Comparison of ENCODE assay signal across 1 cellular context in the genomic region with DNA sequence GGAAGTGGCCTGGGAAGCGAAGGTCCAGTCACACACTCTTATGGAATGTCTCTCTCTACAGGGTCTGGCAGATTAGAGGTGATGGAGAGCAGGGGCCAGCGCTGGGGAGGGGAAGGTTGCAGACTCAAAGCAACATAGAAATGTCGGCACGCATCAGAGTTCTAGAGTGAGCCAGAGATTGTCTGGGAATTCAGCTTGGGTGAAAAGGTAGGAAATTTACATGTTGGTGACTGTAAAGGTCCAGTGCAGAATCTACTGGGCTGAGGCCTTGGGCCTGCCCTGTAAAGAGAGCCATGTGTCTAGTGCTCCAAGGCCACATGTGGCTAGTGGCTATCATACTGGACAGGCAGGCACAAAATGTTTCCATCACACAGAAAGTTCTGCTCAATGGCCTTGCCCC.
TF ChIP-seq lines count a peak whose summit lies in the region.

No MANE protein-coding gene starts in this region.

TF ChIP-seq in HepG2, 621 proteins besides CTCF, POLR2A, EP300 and RAD21 (continued from another document and continues in another):
- TF ChIP-seq, protein P1, sequence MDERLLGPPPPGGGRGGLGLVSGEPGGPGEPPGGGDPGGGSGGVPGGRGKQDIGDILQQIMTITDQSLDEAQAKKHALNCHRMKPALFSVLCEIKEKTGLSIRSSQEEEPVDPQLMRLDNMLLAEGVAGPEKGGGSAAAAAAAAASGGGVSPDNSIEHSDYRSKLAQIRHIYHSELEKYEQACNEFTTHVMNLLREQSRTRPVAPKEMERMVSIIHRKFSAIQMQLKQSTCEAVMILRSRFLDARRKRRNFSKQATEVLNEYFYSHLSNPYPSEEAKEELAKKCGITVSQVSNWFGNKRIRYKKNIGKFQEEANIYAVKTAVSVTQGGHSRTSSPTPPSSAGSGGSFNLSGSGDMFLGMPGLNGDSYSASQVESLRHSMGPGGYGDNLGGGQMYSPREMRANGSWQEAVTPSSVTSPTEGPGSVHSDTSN (CRISPR knock-in tag; IDR thresholded peaks at IDR 0.05) = no peak
- no peak for TF ChIP-seq TARDBP (CRISPR knock-in tag; IDR thresholded peaks at IDR 0.05)
- no peak for TF ChIP-seq SATB2 (CRISPR knock-in tag; IDR thresholded peaks at IDR 0.05)
- TF ChIP-seq KDM5A (IDR thresholded peaks at IDR 0.05; ENCODE audit: borderline replicate concordance, low read length) = no peak
- TF ChIP-seq ZFAT (CRISPR knock-in tag; conservative IDR thresholded peaks at IDR 0.05) = no peak
- 0 out of 2 replicates have a peak, but pooled peaks have one; percentile 30 for TF ChIP-seq ZNF709 (CRISPR knock-in tag; IDR thresholded peaks at IDR 0.05)
- TF ChIP-seq ZNF460 (CRISPR knock-in tag; IDR thresholded peaks at IDR 0.05; ENCODE audit: borderline replicate concordance) = no peak
- 0 out of 2 replicates have a peak, but pooled peaks have one; percentile 11 for TF ChIP-seq PITX1 (CRISPR knock-in tag; IDR thresholded peaks at IDR 0.05)
- no peak for TF ChIP-seq PAX8 (CRISPR knock-in tag; IDR thresholded peaks at IDR 0.05; ENCODE audit: borderline replicate concordance)
- TF ChIP-seq, protein P2, sequence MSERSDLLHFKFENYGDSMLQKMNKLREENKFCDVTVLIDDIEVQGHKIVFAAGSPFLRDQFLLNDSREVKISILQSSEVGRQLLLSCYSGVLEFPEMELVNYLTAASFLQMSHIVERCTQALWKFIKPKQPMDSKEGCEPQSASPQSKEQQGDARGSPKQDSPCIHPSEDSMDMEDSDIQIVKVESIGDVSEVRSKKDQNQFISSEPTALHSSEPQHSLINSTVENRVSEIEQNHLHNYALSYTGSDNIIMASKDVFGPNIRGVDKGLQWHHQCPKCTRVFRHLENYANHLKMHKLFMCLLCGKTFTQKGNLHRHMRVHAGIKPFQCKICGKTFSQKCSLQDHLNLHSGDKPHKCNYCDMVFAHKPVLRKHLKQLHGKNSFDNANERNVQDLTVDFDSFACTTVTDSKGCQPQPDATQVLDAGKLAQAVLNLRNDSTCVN (CRISPR knock-in tag; IDR thresholded peaks at IDR 0.05; ENCODE audit: borderline replicate concordance) = 0 out of 2 replicates have a peak, but pooled peaks have one; percentile 57
- TF ChIP-seq MLLT10 (CRISPR knock-in tag; IDR thresholded peaks at IDR 0.05) = no peak
- no peak for TF ChIP-seq SNAI1 (CRISPR knock-in tag; IDR thresholded peaks at IDR 0.05; ENCODE audit: borderline replicate concordance)
- TF ChIP-seq, protein P3, sequence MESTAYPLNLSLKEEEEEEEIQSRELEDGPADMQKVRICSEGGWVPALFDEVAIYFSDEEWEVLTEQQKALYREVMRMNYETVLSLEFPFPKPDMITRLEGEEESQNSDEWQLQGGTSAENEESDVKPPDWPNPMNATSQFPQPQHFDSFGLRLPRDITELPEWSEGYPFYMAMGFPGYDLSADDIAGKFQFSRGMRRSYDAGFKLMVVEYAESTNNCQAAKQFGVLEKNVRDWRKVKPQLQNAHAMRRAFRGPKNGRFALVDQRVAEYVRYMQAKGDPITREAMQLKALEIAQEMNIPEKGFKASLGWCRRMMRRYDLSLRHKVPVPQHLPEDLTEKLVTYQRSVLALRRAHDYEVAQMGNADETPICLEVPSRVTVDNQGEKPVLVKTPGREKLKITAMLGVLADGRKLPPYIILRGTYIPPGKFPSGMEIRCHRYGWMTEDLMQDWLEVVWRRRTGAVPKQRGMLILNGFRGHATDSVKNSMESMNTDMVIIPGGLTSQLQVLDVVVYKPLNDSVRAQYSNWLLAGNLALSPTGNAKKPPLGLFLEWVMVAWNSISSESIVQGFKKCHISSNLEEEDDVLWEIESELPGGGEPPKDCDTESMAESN (CRISPR knock-in tag; conservative IDR thresholded peaks at IDR 0.05) = no peak
- TF ChIP-seq, protein P4, sequence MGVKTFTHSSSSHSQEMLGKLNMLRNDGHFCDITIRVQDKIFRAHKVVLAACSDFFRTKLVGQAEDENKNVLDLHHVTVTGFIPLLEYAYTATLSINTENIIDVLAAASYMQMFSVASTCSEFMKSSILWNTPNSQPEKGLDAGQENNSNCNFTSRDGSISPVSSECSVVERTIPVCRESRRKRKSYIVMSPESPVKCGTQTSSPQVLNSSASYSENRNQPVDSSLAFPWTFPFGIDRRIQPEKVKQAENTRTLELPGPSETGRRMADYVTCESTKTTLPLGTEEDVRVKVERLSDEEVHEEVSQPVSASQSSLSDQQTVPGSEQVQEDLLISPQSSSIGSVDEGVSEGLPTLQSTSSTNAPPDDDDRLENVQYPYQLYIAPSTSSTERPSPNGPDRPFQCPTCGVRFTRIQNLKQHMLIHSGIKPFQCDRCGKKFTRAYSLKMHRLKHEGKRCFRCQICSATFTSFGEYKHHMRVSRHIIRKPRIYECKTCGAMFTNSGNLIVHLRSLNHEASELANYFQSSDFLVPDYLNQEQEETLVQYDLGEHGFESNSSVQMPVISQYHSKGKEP (CRISPR knock-in tag; IDR thresholded peaks at IDR 0.05) = no peak
- TF ChIP-seq, protein P5, sequence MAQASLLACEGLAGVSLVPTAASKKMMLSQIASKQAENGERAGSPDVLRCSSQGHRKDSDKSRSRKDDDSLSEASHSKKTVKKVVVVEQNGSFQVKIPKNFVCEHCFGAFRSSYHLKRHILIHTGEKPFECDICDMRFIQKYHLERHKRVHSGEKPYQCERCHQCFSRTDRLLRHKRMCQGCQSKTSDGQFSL (CRISPR knock-in tag; IDR thresholded peaks at IDR 0.05) = no peak
- peak; percentile 59; the same call in 1 of the 2 replicates for TF ChIP-seq ZFY (CRISPR knock-in tag; IDR thresholded peaks at IDR 0.05)
- TF ChIP-seq SYNCRIP (IDR thresholded peaks at IDR 0.05; ENCODE audit: insufficient read depth, low read depth, low read length) = no peak
- no peak for TF ChIP-seq ZKSCAN5 (CRISPR knock-in tag; IDR thresholded peaks at IDR 0.05)
- no peak for TF ChIP-seq ZNF775 (CRISPR knock-in tag; IDR thresholded peaks at IDR 0.05; ENCODE audit: borderline replicate concordance)
- no peak for TF ChIP-seq ZNF563 (CRISPR knock-in tag; IDR thresholded peaks at IDR 0.05)
- TF ChIP-seq RBM22 (optimal IDR thresholded peaks at IDR 0.05; ENCODE audit: low read length) = no peak
- no peak for TF ChIP-seq HDAC6 (IDR thresholded peaks at IDR 0.05; ENCODE audit: low read depth, low read length)
- TF ChIP-seq ZNF124 (CRISPR knock-in tag; IDR thresholded peaks at IDR 0.05) = no peak
- 0 out of 2 replicates have a peak, but pooled peaks have one; percentile 51 for TF ChIP-seq ZNF878 (CRISPR knock-in tag; IDR thresholded peaks at IDR 0.05)
- no peak for TF ChIP-seq ZMYM2 (CRISPR knock-in tag; IDR thresholded peaks at IDR 0.05)
- no peak for TF ChIP-seq HMG20B (CRISPR knock-in tag; conservative IDR thresholded peaks at IDR 0.05)
- TF ChIP-seq ELF3 (CRISPR knock-in tag; IDR thresholded peaks at IDR 0.05) = 0 out of 2 replicates have a peak, but pooled peaks have one; percentile 14
- no peak for TF ChIP-seq ZNF670 (CRISPR knock-in tag; IDR thresholded peaks at IDR 0.05; ENCODE audit: borderline replicate concordance)
- no peak for TF ChIP-seq KAT2B (IDR thresholded peaks at IDR 0.05; ENCODE audit: borderline replicate concordance, low read depth, low read length)
- TF ChIP-seq ZNF720 (CRISPR knock-in tag; IDR thresholded peaks at IDR 0.05) = no peak
- no peak for TF ChIP-seq NFIC (IDR thresholded peaks at IDR 0.05; ENCODE audit: low read length)
- no peak for TF ChIP-seq AHR (CRISPR knock-in tag; IDR thresholded peaks at IDR 0.05)
- TF ChIP-seq AKAP8 (CRISPR knock-in tag; IDR thresholded peaks at IDR 0.05) = no peak
- TF ChIP-seq MIXL1 (CRISPR knock-in tag; IDR thresholded peaks at IDR 0.05) = no peak
- TF ChIP-seq KDM2A (CRISPR knock-in tag; IDR thresholded peaks at IDR 0.05; ENCODE audit: borderline replicate concordance, low read depth) = 0 out of 2 replicates have a peak, but pooled peaks have one; percentile 10
- TF ChIP-seq HNRNPLL (IDR thresholded peaks at IDR 0.05; ENCODE audit: low read depth, low read length, poor library complexity, severe bottlenecking) = no peak
- TF ChIP-seq, protein P6, sequence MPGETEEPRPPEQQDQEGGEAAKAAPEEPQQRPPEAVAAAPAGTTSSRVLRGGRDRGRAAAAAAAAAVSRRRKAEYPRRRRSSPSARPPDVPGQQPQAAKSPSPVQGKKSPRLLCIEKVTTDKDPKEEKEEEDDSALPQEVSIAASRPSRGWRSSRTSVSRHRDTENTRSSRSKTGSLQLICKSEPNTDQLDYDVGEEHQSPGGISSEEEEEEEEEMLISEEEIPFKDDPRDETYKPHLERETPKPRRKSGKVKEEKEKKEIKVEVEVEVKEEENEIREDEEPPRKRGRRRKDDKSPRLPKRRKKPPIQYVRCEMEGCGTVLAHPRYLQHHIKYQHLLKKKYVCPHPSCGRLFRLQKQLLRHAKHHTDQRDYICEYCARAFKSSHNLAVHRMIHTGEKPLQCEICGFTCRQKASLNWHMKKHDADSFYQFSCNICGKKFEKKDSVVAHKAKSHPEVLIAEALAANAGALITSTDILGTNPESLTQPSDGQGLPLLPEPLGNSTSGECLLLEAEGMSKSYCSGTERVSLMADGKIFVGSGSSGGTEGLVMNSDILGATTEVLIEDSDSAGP (CRISPR knock-in tag; IDR thresholded peaks at IDR 0.05; ENCODE audit: borderline replicate concordance) = 0 out of 2 replicates have a peak, but pooled peaks have one; percentile 45
- no peak for TF ChIP-seq PRMT3 (CRISPR knock-in tag; IDR thresholded peaks at IDR 0.05; ENCODE audit: borderline replicate concordance, low read depth)
- TF ChIP-seq ZNF607 (CRISPR knock-in tag; IDR thresholded peaks at IDR 0.05; ENCODE audit: borderline replicate concordance) = 0 out of 2 replicates have a peak, but pooled peaks have one; percentile 64
- no peak for TF ChIP-seq NR2F6 (IDR thresholded peaks at IDR 0.05)
- no peak for TF ChIP-seq NR2F6 (CRISPR knock-in tag; IDR thresholded peaks at IDR 0.05)
- 0 out of 2 replicates have a peak, but pooled peaks have one; percentile 63 for TF ChIP-seq NRL (CRISPR knock-in tag; IDR thresholded peaks at IDR 0.05; ENCODE audit: borderline replicate concordance)
- TF ChIP-seq ZNF768 (CRISPR knock-in tag; IDR thresholded peaks at IDR 0.05) = 0 out of 2 replicates have a peak, but pooled peaks have one; percentile 0
- TF ChIP-seq, protein P7, sequence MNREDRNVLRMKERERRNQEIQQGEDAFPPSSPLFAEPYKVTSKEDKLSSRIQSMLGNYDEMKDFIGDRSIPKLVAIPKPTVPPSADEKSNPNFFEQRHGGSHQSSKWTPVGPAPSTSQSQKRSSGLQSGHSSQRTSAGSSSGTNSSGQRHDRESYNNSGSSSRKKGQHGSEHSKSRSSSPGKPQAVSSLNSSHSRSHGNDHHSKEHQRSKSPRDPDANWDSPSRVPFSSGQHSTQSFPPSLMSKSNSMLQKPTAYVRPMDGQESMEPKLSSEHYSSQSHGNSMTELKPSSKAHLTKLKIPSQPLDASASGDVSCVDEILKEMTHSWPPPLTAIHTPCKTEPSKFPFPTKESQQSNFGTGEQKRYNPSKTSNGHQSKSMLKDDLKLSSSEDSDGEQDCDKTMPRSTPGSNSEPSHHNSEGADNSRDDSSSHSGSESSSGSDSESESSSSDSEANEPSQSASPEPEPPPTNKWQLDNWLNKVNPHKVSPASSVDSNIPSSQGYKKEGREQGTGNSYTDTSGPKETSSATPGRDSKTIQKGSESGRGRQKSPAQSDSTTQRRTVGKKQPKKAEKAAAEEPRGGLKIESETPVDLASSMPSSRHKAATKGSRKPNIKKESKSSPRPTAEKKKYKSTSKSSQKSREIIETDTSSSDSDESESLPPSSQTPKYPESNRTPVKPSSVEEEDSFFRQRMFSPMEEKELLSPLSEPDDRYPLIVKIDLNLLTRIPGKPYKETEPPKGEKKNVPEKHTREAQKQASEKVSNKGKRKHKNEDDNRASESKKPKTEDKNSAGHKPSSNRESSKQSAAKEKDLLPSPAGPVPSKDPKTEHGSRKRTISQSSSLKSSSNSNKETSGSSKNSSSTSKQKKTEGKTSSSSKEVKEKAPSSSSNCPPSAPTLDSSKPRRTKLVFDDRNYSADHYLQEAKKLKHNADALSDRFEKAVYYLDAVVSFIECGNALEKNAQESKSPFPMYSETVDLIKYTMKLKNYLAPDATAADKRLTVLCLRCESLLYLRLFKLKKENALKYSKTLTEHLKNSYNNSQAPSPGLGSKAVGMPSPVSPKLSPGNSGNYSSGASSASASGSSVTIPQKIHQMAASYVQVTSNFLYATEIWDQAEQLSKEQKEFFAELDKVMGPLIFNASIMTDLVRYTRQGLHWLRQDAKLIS (CRISPR knock-in tag; IDR thresholded peaks at IDR 0.05) = no peak
- TF ChIP-seq ZNF543 (CRISPR knock-in tag; IDR thresholded peaks at IDR 0.05) = no peak
- TF ChIP-seq, protein P8, sequence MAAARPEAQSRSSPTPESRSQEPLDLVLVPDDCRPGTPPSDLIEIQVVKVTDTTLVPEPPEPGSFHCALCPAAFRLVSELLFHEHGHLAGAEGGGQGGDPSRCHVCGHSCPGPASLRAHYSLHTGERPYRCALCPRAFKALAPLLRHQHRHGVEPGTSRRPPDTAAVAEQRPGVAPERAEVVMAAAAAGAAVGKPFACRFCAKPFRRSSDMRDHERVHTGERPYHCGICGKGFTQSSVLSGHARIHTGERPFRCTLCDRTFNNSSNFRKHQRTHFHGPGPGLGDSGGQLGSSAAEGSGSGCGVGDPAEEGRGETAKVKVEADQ (CRISPR knock-in tag; IDR thresholded peaks at IDR 0.05; ENCODE audit: borderline replicate concordance) = no peak
- no peak for TF ChIP-seq HNRNPL (IDR thresholded peaks at IDR 0.05; ENCODE audit: low read depth, low read length)
- TF ChIP-seq, protein P9, sequence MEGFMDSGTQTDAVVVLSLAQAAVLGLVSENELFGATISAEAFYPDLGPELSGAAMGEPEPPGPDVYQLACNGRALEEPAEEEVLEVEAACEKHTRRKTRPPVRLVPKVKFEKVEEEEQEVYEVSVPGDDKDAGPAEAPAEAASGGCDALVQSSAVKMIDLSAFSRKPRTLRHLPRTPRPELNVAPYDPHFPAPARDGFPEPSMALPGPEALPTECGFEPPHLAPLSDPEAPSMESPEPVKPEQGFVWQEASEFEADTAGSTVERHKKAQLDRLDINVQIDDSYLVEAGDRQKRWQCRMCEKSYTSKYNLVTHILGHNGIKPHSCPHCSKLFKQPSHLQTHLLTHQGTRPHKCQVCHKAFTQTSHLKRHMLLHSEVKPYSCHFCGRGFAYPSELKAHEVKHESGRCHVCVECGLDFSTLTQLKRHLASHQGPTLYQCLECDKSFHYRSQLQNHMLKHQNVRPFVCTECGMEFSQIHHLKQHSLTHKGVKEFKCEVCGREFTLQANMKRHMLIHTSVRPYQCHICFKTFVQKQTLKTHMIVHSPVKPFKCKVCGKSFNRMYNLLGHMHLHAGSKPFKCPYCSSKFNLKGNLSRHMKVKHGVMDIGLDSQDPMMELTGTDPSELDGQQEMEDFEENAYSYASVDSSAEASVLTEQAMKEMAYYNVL (CRISPR knock-in tag; IDR thresholded peaks at IDR 0.05; ENCODE audit: borderline replicate concordance) = no peak
- no peak for TF ChIP-seq ZNF430 (CRISPR knock-in tag; IDR thresholded peaks at IDR 0.05)
- no peak for TF ChIP-seq CCAR2 (optimal IDR thresholded peaks at IDR 0.05; ENCODE audit: low read depth, low read length)
- TF ChIP-seq ZNF33A (CRISPR knock-in tag; IDR thresholded peaks at IDR 0.05; ENCODE audit: borderline replicate concordance) = no peak
- TF ChIP-seq, protein P10, sequence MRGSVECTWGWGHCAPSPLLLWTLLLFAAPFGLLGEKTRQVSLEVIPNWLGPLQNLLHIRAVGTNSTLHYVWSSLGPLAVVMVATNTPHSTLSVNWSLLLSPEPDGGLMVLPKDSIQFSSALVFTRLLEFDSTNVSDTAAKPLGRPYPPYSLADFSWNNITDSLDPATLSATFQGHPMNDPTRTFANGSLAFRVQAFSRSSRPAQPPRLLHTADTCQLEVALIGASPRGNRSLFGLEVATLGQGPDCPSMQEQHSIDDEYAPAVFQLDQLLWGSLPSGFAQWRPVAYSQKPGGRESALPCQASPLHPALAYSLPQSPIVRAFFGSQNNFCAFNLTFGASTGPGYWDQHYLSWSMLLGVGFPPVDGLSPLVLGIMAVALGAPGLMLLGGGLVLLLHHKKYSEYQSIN (CRISPR knock-in tag; IDR thresholded peaks at IDR 0.05; ENCODE audit: borderline replicate concordance) = no peak
- no peak for TF ChIP-seq ZNF44 (CRISPR knock-in tag; IDR thresholded peaks at IDR 0.05)
- no peak for TF ChIP-seq JUND (CRISPR knock-in tag; IDR thresholded peaks at IDR 0.05)
- TF ChIP-seq SMYD3 (CRISPR knock-in tag; IDR thresholded peaks at IDR 0.05) = no peak
